ENCODE assay signal across 14 cellular contexts in the genomic region with DNA sequence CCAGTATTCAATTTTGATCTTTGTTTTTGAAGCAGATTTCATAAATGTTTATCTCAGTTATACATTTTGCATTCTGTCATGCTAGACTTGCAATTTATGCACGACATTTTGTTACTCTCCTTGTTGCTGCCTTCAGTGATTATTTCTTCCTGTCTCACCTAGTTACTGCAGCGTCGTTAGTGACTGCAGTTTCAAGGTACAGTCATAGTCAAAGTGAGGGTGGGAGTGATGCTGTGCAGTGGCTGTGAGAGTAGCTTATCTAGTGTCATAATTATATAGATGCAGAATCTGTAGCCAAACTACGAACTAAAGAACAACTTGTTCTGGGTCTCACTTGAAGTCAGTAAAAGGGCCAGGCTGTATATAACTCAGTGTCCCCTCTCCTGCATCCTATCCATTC.
DNase-seq lines count a peak whose midpoint lies in the region; ATAC-seq and TF ChIP-seq lines count a peak whose summit lies in the region.
"Had no signal": no experiment of that assay in that cellular context is flagged by ENCODE, and none has a peak within 500 bp of the region (broad histone marks: within the 10 kb centered on the region; RNA-seq: fewer than 3 reads in every experiment).

No MANE protein-coding gene starts in this region.

- no peaks in the 10 kb centered on the region for H3K36me3 Mint-ChIP-seq in activated T-cell treated with anti-CD3 and anti-CD28 coated beads, Interleukin-2, amount 50 U/mL, for 72 hours (ENCODE audit: insufficient read depth in 2 of 2)
- no peaks in the 10 kb centered on the region for H3K36me3 Mint-ChIP-seq in T-helper 2 cell treated with Interferon-gamma antibody and Interleukin-4, amounts not matched to agents 5 μg/mL and 100 μg/mL, for 36 hours (ENCODE audit: low read depth)

- TF ChIP-seq CTCF in upper lobe of right lung (IDR thresholded peaks at IDR 0.05), result no peak

- intact Hi-C loops in upper lobe of right lung (cut with DNase I), result no loop called here

- H3K4me3 ChIP-seq in upper lobe of right lung, result no peak overlapping the region
- H3K4me3 ChIP-seq: BLaER1, GM23248 had no signal

- H3K4me1 Mint-ChIP-seq in activated T-cell treated with anti-CD3 and anti-CD28 coated beads, Interleukin-2, amount 50 U/mL, for 72 hours (ENCODE audit: low read depth), result peaks cover 6% of the 10 kb centered on the region
- peaks cover 6% of the 10 kb centered on the region for H3K4me1 Mint-ChIP-seq in T-helper 2 cell treated with Interferon-gamma antibody and Interleukin-4, amounts not matched to agents 5 μg/mL and 100 μg/mL, for 36 hours (ENCODE audit: low read depth)

- no peaks in the 10 kb centered on the region for H3K4me1 ChIP-seq in upper lobe of right lung
- H3K4me1 ChIP-seq: BLaER1 had no signal

- no peaks in the 10 kb centered on the region for H3K9me3 Mint-ChIP-seq in activated T-cell treated with anti-CD3 and anti-CD28 coated beads, Interleukin-2, amount 50 U/mL, for 72 hours
- H3K9me3 Mint-ChIP-seq in T-helper 2 cell treated with Interferon-gamma antibody and Interleukin-4, amounts not matched to agents 5 μg/mL and 100 μg/mL, for 36 hours, result no peaks in the 10 kb centered on the region

- no peaks in the 10 kb centered on the region for H3K36me3 ChIP-seq in upper lobe of right lung
- H3K36me3 ChIP-seq: BLaER1 had no signal

- no peak overlapping the region for H3K27ac ChIP-seq in upper lobe of right lung
- H3K27ac ChIP-seq: 22Rv1, BLaER1, GM23248 had no signal

- H3K27ac Mint-ChIP-seq in activated T-cell treated with anti-CD3 and anti-CD28 coated beads, Interleukin-2, amount 50 U/mL, for 72 hours, result no peak overlapping the region
- no peak overlapping the region for H3K27ac Mint-ChIP-seq in T-helper 2 cell treated with Interferon-gamma antibody and Interleukin-4, amounts not matched to agents 5 μg/mL and 100 μg/mL, for 36 hours

- H3K27me3 ChIP-seq in upper lobe of right lung, result no peaks in the 10 kb centered on the region

- peak overlapping the region in 1 of 2 donors; percentile 35 for H3K4me3 Mint-ChIP-seq in activated T-cell treated with anti-CD3 and anti-CD28 coated beads, Interleukin-2, amount 50 U/mL, for 72 hours
- H3K4me3 Mint-ChIP-seq in T-helper 2 cell treated with Interferon-gamma antibody and Interleukin-4, amounts not matched to agents 5 μg/mL and 100 μg/mL, for 36 hours, result no peak overlapping the region

- ATAC-seq in activated CD4-positive, CD25-positive, alpha-beta regulatory T cell treated with anti-CD3 and anti-CD28 coated beads, Interleukin-2, amount 50 U/mL, for 24 hours, result peak; percentile 51 to 79
- ATAC-seq in activated T-cell treated with anti-CD3 and anti-CD28 coated beads, Interleukin-2, amount 50 U/mL, for 72 hours (replicated peaks in 1 of 2), result peak; percentile 81 to 95
- ATAC-seq in upper lobe of right lung, result no peak
- ATAC-seq in GM18519 (IDR thresholded peaks at IDR 0.05; ENCODE audit: low FRiP score, unreplicated experiment), result no peak
- ATAC-seq: HCT116 had no signal

- no peaks in the 10 kb centered on the region for H3K9me3 ChIP-seq in upper lobe of right lung
- H3K9me3 ChIP-seq: BLaER1 had no signal

- DNase-seq in activated CD4-positive, CD25-positive, alpha-beta regulatory T cell (lab: John Stamatoyannopoulos, UW), result no peak
- peak; percentile 5 to 13 for DNase-seq in activated T-cell treated with anti-CD3 and anti-CD28 coated beads, Interleukin-2, amount 50 U/mL, for 72 hours
- DNase-seq in activated T-cell treated with anti-CD3 and anti-CD28 coated beads for 4 hours, result no peak
- DNase-seq in T-helper 2 cell treated with Interferon-gamma antibody and Interleukin-4, amounts not matched to agents 5 μg/mL and 100 μg/mL, for 36 hours (ENCODE audit: low spot score), result peak; percentile 6
- DNase-seq in upper lobe of right lung, result no peak
- DNase-seq: AML-193, DMS53, GF-D8, GM23248 had no signal

- peaks cover 6% of the 10 kb centered on the region for H3K27me3 Mint-ChIP-seq in activated T-cell treated with anti-CD3 and anti-CD28 coated beads, Interleukin-2, amount 50 U/mL, for 72 hours (ENCODE audit: low read depth)
- H3K27me3 Mint-ChIP-seq in T-helper 2 cell treated with Interferon-gamma antibody and Interleukin-4, amounts not matched to agents 5 μg/mL and 100 μg/mL, for 36 hours (ENCODE audit: low read depth), result no peaks in the 10 kb centered on the region

Comparison
In these comparisons a context has a peak if more than half of its experiments do, and no peak if none do; other contexts are left out.
1. DNase-seq: peak in activated T-cell treated with anti-CD3 and anti-CD28 coated beads, Interleukin-2, amount 50 U/mL, for 72 hours (2 of 2) and T-helper 2 cell treated with Interferon-gamma antibody and Interleukin-4, amounts not matched to agents 5 μg/mL and 100 μg/mL, for 36 hours (single experiment); none in activated CD4-positive, CD25-positive, alpha-beta regulatory T cell (0 of 4), activated T-cell treated with anti-CD3 and anti-CD28 coated beads for 4 hours (single experiment) and upper lobe of right lung (single experiment).
2. ATAC-seq: peak in activated CD4-positive, CD25-positive, alpha-beta regulatory T cell treated with anti-CD3 and anti-CD28 coated beads, Interleukin-2, amount 50 U/mL, for 24 hours (2 of 2) and activated T-cell treated with anti-CD3 and anti-CD28 coated beads, Interleukin-2, amount 50 U/mL, for 72 hours (2 of 2); none in upper lobe of right lung (single experiment) and GM18519 (single experiment).